Comparison of ENCODE assay signal across 23 cellular contexts in genomic region chr6:35518566-35519312, GRCh38. TPM values are rescaled to one million over a fixed set of nuclear protein-coding genes. Genes with fewer than 3 reads are reported as not detected.
DNase-seq lines count a peak whose midpoint lies in the region; FAIRE-seq and TF ChIP-seq lines count a peak whose summit lies in the region.
"Had no signal": no experiment of that assay in that cellular context is flagged by ENCODE, and none has a peak within 500 bp of the region (broad histone marks: within the 10 kb centered on the region; RNA-seq: fewer than 3 reads in every experiment).

No MANE protein-coding gene starts in this region.

- no peaks in the 10 kb centered on the region for H4K20me1 ChIP-seq in H1 (replicated peaks in 1 of 2; ENCODE audit: control insufficient read depth in 1 of 2, insufficient read depth in 2 of 2, low read length in 2 of 2)

- no peak overlapping the region for H2BK120ac ChIP-seq in H1 (replicated peaks; ENCODE audit: low read depth, low read length)
- H2BK120ac ChIP-seq in trophoblast cell (ENCODE audit: insufficient read depth, low read length, poor library complexity), result peak overlapping the region; percentile 37

- POLR2A ChIA-PET in HEK293 (lab: Yijun Ruan, JAX) (no interaction called here), H1 (lab: Charles Lee; ENCODE audit: partially characterized antibody) (interaction anchor here (1.8 kb wide), 1 partner anchor 21 kb away, joined by 4 read pairs; no protein-coding TSS in a partner anchor), HEK293T (lab: Yijun Ruan, JAX) (no interaction called here)

- H2AK5ac ChIP-seq in H1 (ENCODE audit: low read depth, low read length) (no peak overlapping the region), trophoblast cell (ENCODE audit: low read length) (no peak overlapping the region)

- no peak for TF ChIP-seq EP300 in H1 (IDR thresholded peaks at IDR 0.05; ENCODE audit: borderline replicate concordance in 1 of 2, low read depth in 2 of 2, low read length in 2 of 2)

- H3K23me2 ChIP-seq in H1 (ENCODE audit: low read depth, low read length), result no peaks in the 10 kb centered on the region

- no peak overlapping the region for H4K91ac ChIP-seq in H1 (replicated peaks; ENCODE audit: insufficient read length, low read length)
- no peak overlapping the region for H4K91ac ChIP-seq in trophoblast cell (ENCODE audit: low read depth, low read length)

- H2BK12ac ChIP-seq in H1 (ENCODE audit: low read depth, low read length), result no peak overlapping the region
- H2BK12ac ChIP-seq in trophoblast cell (ENCODE audit: low read length), result no peak overlapping the region

- FAIRE-seq in H1 (lab: Jason Lieb, UNC), result no peak
- FAIRE-seq: A549, GM12878, GM19239 had no signal

- H3K27ac ChIP-seq in HEK293 (ENCODE audit: extremely low read depth, low read depth, low read length) (no peak overlapping the region), H1 (ENCODE audit: low read depth, low read length) (no peak overlapping the region), trophoblast cell (ENCODE audit: low read depth, low read length) (peak overlapping the region; percentile 64)
- H3K27ac ChIP-seq: A549, GM23248 had no signal

- no peak overlapping the region for H2AFZ ChIP-seq in H1 (ENCODE audit: low read length)
- no peak overlapping the region for H2AFZ ChIP-seq in trophoblast cell (ENCODE audit: insufficient read depth, low read length, poor library complexity)
- H2AFZ ChIP-seq: GM23248 had no signal

- no peaks in the 10 kb centered on the region for H3K79me2 ChIP-seq in H1 (ENCODE audit: control insufficient read depth in 1 of 2, insufficient read depth in 2 of 2, low read length in 2 of 2)
- no peaks in the 10 kb centered on the region for H3K79me2 ChIP-seq in trophoblast cell (ENCODE audit: control insufficient read depth, insufficient read depth, low read length, poor library complexity)

- peaks cover 0 to 2% (median 0%) of the 10 kb centered on the region in 4 experiments; a peak in 1 of 7 replicates for H3K27me3 ChIP-seq in H1 (replicated peaks in 1 of 4; ENCODE audit: control insufficient read depth in 3 of 4, extremely low read depth in 1 of 4, insufficient read depth in 3 of 4, low read length in 3 of 4)
- H3K27me3 ChIP-seq in trophoblast cell (ENCODE audit: insufficient read depth, low read length), result no peaks in the 10 kb centered on the region

- H3K4ac ChIP-seq in H1 (replicated peaks; ENCODE audit: insufficient read length, low read depth, low read length), result no peak overlapping the region
- H3K4ac ChIP-seq in trophoblast cell (ENCODE audit: low read depth, low read length), result no peak overlapping the region

- no peak overlapping the region for H2BK20ac ChIP-seq in H1 (ENCODE audit: low read length)

- no peak overlapping the region for H4K5ac ChIP-seq in H1 (ENCODE audit: insufficient read length, low read depth, low read length)

- CTCF ChIA-PET in HEK293 (lab: Yijun Ruan, JAX) (interaction anchor here (2.1 to 6.8 kb wide), 2 partner anchors 218 to 220 kb away, joined by 15 to 110 read pairs; partner anchors contain the start of gene ARMC12), H1 (lab: Charles Lee; ENCODE audit: partially characterized antibody) (interaction anchor here (1.5 to 32.2 kb wide), 2 partner anchors 27 to 215 kb away, joined by 3 to 521 read pairs; no protein-coding TSS in a partner anchor), HEK293T (lab: Yijun Ruan, JAX) (no interaction called here)

- H3K18ac ChIP-seq in H1 (ENCODE audit: extremely low read depth, low read length), result no peak overlapping the region
- H3K18ac ChIP-seq in trophoblast cell (ENCODE audit: low read length), result no peak overlapping the region

- no peak overlapping the region for H3K56ac ChIP-seq in H1 (replicated peaks; ENCODE audit: insufficient read length, low read depth, low read length)

- H3K9me3 ChIP-seq in HEK293 (ENCODE audit: control insufficient read depth, insufficient read depth, low read depth, low read length) (no peaks in the 10 kb centered on the region), H1 (ENCODE audit: insufficient read depth in 2 of 2, low read depth in 1 of 2, low read length in 1 of 2) (no peaks in the 10 kb centered on the region), trophoblast cell (ENCODE audit: insufficient read depth, low read depth, low read length) (no peaks in the 10 kb centered on the region)
- H3K9me3 ChIP-seq: A549 had no signal

- no peak overlapping the region for H3K4me3 ChIP-seq in HEK293 (ENCODE audit: low read depth, low read length)
- no peak overlapping the region for H3K4me3 ChIP-seq in H1 (ENCODE audit: extremely low read depth in 1 of 4, insufficient read depth in 2 of 4, low read depth in 3 of 4, low read length in 4 of 4)
- no peak overlapping the region for H3K4me3 ChIP-seq in trophoblast cell (ENCODE audit: low read depth, low read length)
- H3K4me3 ChIP-seq: A549, GM12878, GM23248 had no signal

- TF ChIP-seq RAD21 in H1 (IDR thresholded peaks at IDR 0.05 in 1 of 2, conservative IDR thresholded peaks at IDR 0.05 in 1 of 2; ENCODE audit: low read depth in 2 of 2, low read length in 2 of 2), result no peak

- no peaks in the 10 kb centered on the region for H3K36me3 ChIP-seq in HEK293 (ENCODE audit: control insufficient read depth in 2 of 2, insufficient read depth in 1 of 2, low read length in 2 of 2)
- H3K36me3 ChIP-seq in H1 (ENCODE audit: control insufficient read depth in 2 of 4, insufficient read depth in 4 of 4, low read length in 3 of 4), result no peaks in the 10 kb centered on the region
- no peaks in the 10 kb centered on the region for H3K36me3 ChIP-seq in trophoblast cell (ENCODE audit: control insufficient read depth in 1 of 2, insufficient read depth in 2 of 2, low read length in 2 of 2)

- TF ChIP-seq CTCF in HEK293 (tag by site-specific recombination; IDR thresholded peaks at IDR 0.05) (no peak), H1 (IDR thresholded peaks at IDR 0.05; ENCODE audit: control extremely low read depth in 1 of 3, insufficient read depth in 1 of 3, low read depth in 1 of 3, low read length in 3 of 3) (no peak)

- H2BK5ac ChIP-seq in H1 (ENCODE audit: low read depth, low read length), result no peak overlapping the region
- no peak overlapping the region for H2BK5ac ChIP-seq in trophoblast cell (ENCODE audit: low read depth, low read length, poor library complexity)

- 95% methylated on average over 6 of the region's 6 CpGs; no CpG with 5 or more reads in 1 of the 2 experiments for WGBS in H1 (ENCODE audit: extremely low coverage in 1 of 2, insufficient coverage in 1 of 2, insufficient read length in 1 of 2, insufficient replicate concordance in 2 of 2, low coverage in 1 of 2, low lambda C conversion rate in 2 of 2, missing lambda C conversion rate in 1 of 2), 2 experiments
- WGBS in trophoblast cell (ENCODE audit: extremely low coverage, insufficient coverage, insufficient read length), result no CpG with 5 or more reads among the region's 6 CpGs

- DNase-seq in ELF-1 (ENCODE audit: low read depth, low spot score) (peak; percentile 37), H1 (ENCODE audit: low read depth in 1 of 2, low spot score in 2 of 2) (no peak), trophoblast cell (peak; percentile 78 to 97), HEK293T (ENCODE audit: extremely low spot score) (no peak), T-helper 9 cell (no peak), kidney tubule cell (ENCODE audit: low spot score) (no peak)
- DNase-seq: 8988T; ACHN; C1 segment of cervical spinal cord; Calu3; CD4-positive, alpha-beta memory T cell; COR-L47; DMS53; DMS79 treated with DMSO at 0.1 percent for 48 hours; GM23248; H9 had no signal

- H4K8ac ChIP-seq in H1 (ENCODE audit: extremely low read depth, insufficient read depth, low read length) (no peak overlapping the region), trophoblast cell (ENCODE audit: low read depth, low read length) (no peak overlapping the region)

- H4K12ac ChIP-seq in trophoblast cell (ENCODE audit: low read depth, low read length), result no peak overlapping the region

- H3K23ac ChIP-seq in H1 (ENCODE audit: insufficient read length), result no peak overlapping the region
- H3K23ac ChIP-seq in trophoblast cell (ENCODE audit: low read length), result no peak overlapping the region

- H3K4me2 ChIP-seq in H1 (ENCODE audit: insufficient read depth in 1 of 2, low read depth in 2 of 2, low read length in 2 of 2) (no peak overlapping the region), trophoblast cell (ENCODE audit: low read length) (no peak overlapping the region)
- H3K4me2 ChIP-seq: A549 had no signal

- 0 out of 2 replicates have a peak overlapping the region, but pooled peaks have one; percentile 24 for H2BK15ac ChIP-seq in H1 (ENCODE audit: low read length)

- no peak overlapping the region for H3K14ac ChIP-seq in H1 (ENCODE audit: insufficient read length)
- no peak overlapping the region for H3K14ac ChIP-seq in trophoblast cell (ENCODE audit: low read length)

- H3K9ac ChIP-seq in H1 (replicated peaks in 1 of 4; ENCODE audit: extremely low read depth in 1 of 4, low read depth in 3 of 4, low read length in 3 of 4) (no peak overlapping the region), trophoblast cell (ENCODE audit: low read length) (no peak overlapping the region)
- H3K9ac ChIP-seq: GM23248 had no signal

- H3K79me1 ChIP-seq in H1 (ENCODE audit: low read depth, low read length) (no peaks in the 10 kb centered on the region), trophoblast cell (ENCODE audit: low read length) (peaks cover 7% of the 10 kb centered on the region)

- H3K4me1 ChIP-seq in HEK293 (ENCODE audit: control insufficient read depth, insufficient read depth, low read length), result no peaks in the 10 kb centered on the region
- peaks cover 0 to 13% (median 8%) of the 10 kb centered on the region in 4 experiments; a peak in 6 of 7 replicates for H3K4me1 ChIP-seq in H1 (replicated peaks in 1 of 4; ENCODE audit: control insufficient read depth in 3 of 4, insufficient read depth in 4 of 4, low read length in 3 of 4)
- H3K4me1 ChIP-seq in trophoblast cell (ENCODE audit: control insufficient read depth in 1 of 2, insufficient read depth in 2 of 2, low read length in 2 of 2), result peaks cover 0 to 5% of the 10 kb centered on the region in 2 experiments
- H3K4me1 ChIP-seq: A549 had no signal

- TF ChIP-seq POLR2A in H1 (IDR thresholded peaks at IDR 0.05; ENCODE audit: control extremely low read depth in 1 of 2, low read depth in 2 of 2, low read length in 2 of 2), result no peak

RNA-seq across cellular contexts. Expression of gene TULP1, which starts 6.0 kb away (rescaled TPM):
- 5.0 and 6.8 TPM in 2 replicates for total RNA-seq in H1 (2021; fragmentation: NEBNext Ultra II Directional; extraction: Animal tissue kit (Norgen Biotek cat#: 25700))
- 3.2 and 4.4 TPM in 2 replicates for polyA plus RNA-seq in H1 (2011; rRNA removed)
- polyA plus RNA-seq in H1 (2011; cell fraction: cytosol; rRNA removed), result 4.1 TPM
- polyA plus RNA-seq in H1 (2011; cell fraction: nucleus; rRNA removed), result 5.5 TPM
- polyA plus RNA-seq in H1 (2012, experiment 1 of 2), result 4.6 to 5.8 TPM (median 5.4 TPM) in 4 replicates
- polyA plus RNA-seq in H1 (2012, experiment 2 of 2), result 8.5 TPM
- 4.2 TPM for polyA plus RNA-seq in H1 (2013, experiment 1 of 2)
- 4.4 TPM for polyA plus RNA-seq in H1 (2013, experiment 2 of 2)
- 0.32 and 2.4 TPM in 2 replicates for polyA minus RNA-seq in H1 (2011; rRNA and poly(A)+ RNA removed)
- polyA minus RNA-seq in H1 (2011; cell fraction: cytosol; rRNA and poly(A)+ RNA removed), result 1.9 TPM
- polyA minus RNA-seq in H1 (2011; cell fraction: nucleus; rRNA and poly(A)+ RNA removed), result 4.6 TPM
- polyA plus RNA-seq in trophoblast cell (2013), result 0.82 and 1.4 TPM in 2 replicates
- total RNA-seq: Calu3; CD4-positive, alpha-beta memory T cell; Daoy; GM12878; GM23248; H4; H9 had no signal
- polyA plus RNA-seq: A549; BJ; CD4-positive, alpha-beta memory T cell; GM12878; GM23248 had no signal

RNA-seq across cellular contexts. Expression of gene TEAD3, which starts 21.9 kb away (rescaled TPM):
- 27.0 and 28.7 TPM in 2 replicates for total RNA-seq in H1 (2021; fragmentation: NEBNext Ultra II Directional; extraction: Animal tissue kit (Norgen Biotek cat#: 25700))
- polyA plus RNA-seq in H1 (2011; rRNA removed), result 20.1 and 31.0 TPM in 2 replicates
- polyA plus RNA-seq in H1 (2011; cell fraction: cytosol; rRNA removed), result 21.2 TPM
- polyA plus RNA-seq in H1 (2011; cell fraction: nucleus; rRNA removed), result 34.8 TPM
- polyA plus RNA-seq in H1 (2012, experiment 1 of 2), result 23.4 to 29.3 TPM (median 26.1 TPM) in 4 replicates
- 22.5 TPM for polyA plus RNA-seq in H1 (2012, experiment 2 of 2)
- 17.6 TPM for polyA plus RNA-seq in H1 (2013, experiment 1 of 2)
- 16.7 TPM for polyA plus RNA-seq in H1 (2013, experiment 2 of 2)
- 8.8 and 12.4 TPM in 2 replicates for polyA minus RNA-seq in H1 (2011; rRNA and poly(A)+ RNA removed)
- polyA minus RNA-seq in H1 (2011; cell fraction: cytosol; rRNA and poly(A)+ RNA removed), result 9.2 TPM
- polyA minus RNA-seq in H1 (2011; cell fraction: nucleus; rRNA and poly(A)+ RNA removed), result 9.6 TPM
- polyA plus RNA-seq in trophoblast cell (2013), result 196 and 208 TPM in 2 replicates

RNA-seq across cellular contexts. Expression of gene RPL10A, which starts 50.5 kb away (rescaled TPM):
- 1,893 and 1,923 TPM in 2 replicates for total RNA-seq in H1 (2021; fragmentation: NEBNext Ultra II Directional; extraction: Animal tissue kit (Norgen Biotek cat#: 25700))
- 2,801 and 2,948 TPM in 2 replicates for polyA plus RNA-seq in H1 (2011; rRNA removed)
- 3,231 TPM for polyA plus RNA-seq in H1 (2011; cell fraction: cytosol; rRNA removed)
- 2,819 TPM for polyA plus RNA-seq in H1 (2011; cell fraction: nucleus; rRNA removed)
- polyA plus RNA-seq in H1 (2012, experiment 1 of 2), result 2,565 to 3,012 TPM (median 2,684 TPM) in 4 replicates
- 2,057 TPM for polyA plus RNA-seq in H1 (2012, experiment 2 of 2)
- 2,379 TPM for polyA plus RNA-seq in H1 (2013, experiment 1 of 2)
- 2,280 TPM for polyA plus RNA-seq in H1 (2013, experiment 2 of 2)
- 958 and 1,373 TPM in 2 replicates for polyA minus RNA-seq in H1 (2011; rRNA and poly(A)+ RNA removed)
- polyA minus RNA-seq in H1 (2011; cell fraction: cytosol; rRNA and poly(A)+ RNA removed), result 907 TPM
- polyA minus RNA-seq in H1 (2011; cell fraction: nucleus; rRNA and poly(A)+ RNA removed), result 793 TPM
- polyA plus RNA-seq in trophoblast cell (2013), result 1,387 and 1,493 TPM in 2 replicates

Comparison
In these comparisons a context has a peak if more than half of its experiments do, and no peak if none do; other contexts are left out.
1. DNase-seq: peak in ELF-1 (single experiment) and trophoblast cell (2 of 2); none in H1 (0 of 2), HEK293T (single experiment), T-helper 9 cell (single experiment) and kidney tubule cell (single experiment).